ENCODE assay signal across 1 cellular context in genomic region chr12:132276720-132277373, GRCh38.
TF ChIP-seq lines count a peak whose summit lies in the region.

No MANE protein-coding gene starts in this region.

TF ChIP-seq in IMR-90, 13 proteins besides CTCF, POLR2A, EP300 and RAD21 (continued from another document):
- TF ChIP-seq, protein P1, sequence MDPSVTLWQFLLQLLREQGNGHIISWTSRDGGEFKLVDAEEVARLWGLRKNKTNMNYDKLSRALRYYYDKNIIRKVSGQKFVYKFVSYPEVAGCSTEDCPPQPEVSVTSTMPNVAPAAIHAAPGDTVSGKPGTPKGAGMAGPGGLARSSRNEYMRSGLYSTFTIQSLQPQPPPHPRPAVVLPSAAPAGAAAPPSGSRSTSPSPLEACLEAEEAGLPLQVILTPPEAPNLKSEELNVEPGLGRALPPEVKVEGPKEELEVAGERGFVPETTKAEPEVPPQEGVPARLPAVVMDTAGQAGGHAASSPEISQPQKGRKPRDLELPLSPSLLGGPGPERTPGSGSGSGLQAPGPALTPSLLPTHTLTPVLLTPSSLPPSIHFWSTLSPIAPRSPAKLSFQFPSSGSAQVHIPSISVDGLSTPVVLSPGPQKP (IDR thresholded peaks at IDR 0.05; ENCODE audit: borderline replicate concordance, low read depth, low read length): no peak
- TF ChIP-seq SMC3 (IDR thresholded peaks at IDR 0.05; ENCODE audit: low read depth, low read length) (no peak), MAZ (IDR thresholded peaks at IDR 0.05; ENCODE audit: borderline replicate concordance, low read depth, low read length) (no peak), MXI1 (IDR thresholded peaks at IDR 0.05; ENCODE audit: borderline replicate concordance, low read depth, low read length) (no peak), NFE2L2 (IDR thresholded peaks at IDR 0.05; ENCODE audit: low read depth, low read length) (no peak), RCOR1 (IDR thresholded peaks at IDR 0.05; ENCODE audit: insufficient replicate concordance, low read length) (no peak), RFX5 (IDR thresholded peaks at IDR 0.05; ENCODE audit: low read depth, low read length) (no peak), BHLHE40 (IDR thresholded peaks at IDR 0.05; ENCODE audit: low read depth, low read length) (no peak), MAFK (IDR thresholded peaks at IDR 0.05; ENCODE audit: low read depth, low read length) (no peak), FOS (IDR thresholded peaks at IDR 0.05; ENCODE audit: low read depth, low read length) (no peak)
- TF ChIP-seq, protein P2, sequence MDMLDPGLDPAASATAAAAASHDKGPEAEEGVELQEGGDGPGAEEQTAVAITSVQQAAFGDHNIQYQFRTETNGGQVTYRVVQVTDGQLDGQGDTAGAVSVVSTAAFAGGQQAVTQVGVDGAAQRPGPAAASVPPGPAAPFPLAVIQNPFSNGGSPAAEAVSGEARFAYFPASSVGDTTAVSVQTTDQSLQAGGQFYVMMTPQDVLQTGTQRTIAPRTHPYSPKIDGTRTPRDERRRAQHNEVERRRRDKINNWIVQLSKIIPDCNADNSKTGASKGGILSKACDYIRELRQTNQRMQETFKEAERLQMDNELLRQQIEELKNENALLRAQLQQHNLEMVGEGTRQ (IDR thresholded peaks at IDR 0.05; ENCODE audit: low read depth, low read length): no peak
